ENCODE assay signal across 13 cellular contexts in the genomic region with DNA sequence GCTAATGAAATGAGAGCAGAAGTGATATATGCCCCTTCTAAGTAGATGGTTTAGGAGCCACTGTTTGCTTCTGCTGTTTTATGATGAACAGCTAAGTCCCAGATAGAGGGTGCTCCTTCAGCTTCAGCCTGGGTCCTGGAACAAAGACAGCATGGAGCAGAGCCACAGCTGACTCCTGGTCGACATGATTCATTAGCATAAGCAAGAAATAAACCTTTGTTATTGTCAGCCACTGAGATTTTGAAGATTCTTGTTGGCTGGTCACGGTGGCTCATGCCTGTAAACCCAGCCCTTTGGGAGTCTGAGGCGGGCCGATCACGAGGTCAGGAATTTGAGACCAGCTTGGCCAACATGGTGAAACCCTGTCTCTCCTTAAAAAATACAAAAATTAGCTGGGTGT. TPM values are rescaled to one million over a fixed set of nuclear protein-coding genes. Genes with fewer than 3 reads are reported as not detected.
DNase-seq lines count a peak whose midpoint lies in the region; FAIRE-seq and TF ChIP-seq lines count a peak whose summit lies in the region.
"Had no signal": no experiment of that assay in that cellular context is flagged by ENCODE, and none has a peak within 500 bp of the region (broad histone marks: within the 10 kb centered on the region; RNA-seq: fewer than 3 reads in every experiment).

No MANE protein-coding gene starts in this region.

- TF ChIP-seq CTCF in parathyroid adenoma (IDR thresholded peaks at IDR 0.05) = no peak

- intact Hi-C loops in activated CD4-positive, alpha-beta T cell treated with anti-CD3 and anti-CD28 coated beads, Interleukin-2, amount 10 ng/mL, durations not matched to agents 24 days and 14 days (cut with micrococcal nuclease) = no loop called here

- FAIRE-seq in frontal cortex (lab: Jason Lieb, UNC) = no peak

- H3K9me3 ChIP-seq in adipocyte (ENCODE audit: control insufficient read depth, low read length) (no peaks in the 10 kb centered on the region), parathyroid adenoma (ENCODE audit: control insufficient read depth, low read length) (no peaks in the 10 kb centered on the region)
- H3K9me3 ChIP-seq: SK-N-SH, upper lobe of right lung had no signal

- no peak overlapping the region for H3K27ac Mint-ChIP-seq in activated CD4-positive, alpha-beta T cell treated with anti-CD3 and anti-CD28 coated beads, Interleukin-2, amount 10 ng/mL, durations not matched to agents 24 days and 14 days
- H3K27ac Mint-ChIP-seq: activated CD8-positive, alpha-beta memory T cell treated with anti-CD3 and anti-CD28 coated beads, Interleukin-2, amount 10 ng/mL, durations not matched to agents 7 days and 5 days; activated naive CD4-positive, alpha-beta T cell treated with anti-CD3 and anti-CD28 coated beads for 36 hours had no signal

- H3K4me2 ChIP-seq in parathyroid adenoma (ENCODE audit: low read length) = no peak overlapping the region
- H3K4me2 ChIP-seq: SK-N-SH had no signal

- no peaks in the 10 kb centered on the region for H3K36me3 ChIP-seq in adipocyte (ENCODE audit: control insufficient read depth, insufficient read depth, low read length, severe bottlenecking)
- no peaks in the 10 kb centered on the region for H3K36me3 ChIP-seq in parathyroid adenoma (ENCODE audit: control insufficient read depth, insufficient read depth, low read length)
- H3K36me3 ChIP-seq: upper lobe of right lung had no signal

- H3K4me3 ChIP-seq in adipocyte (ENCODE audit: low read length) (peak overlapping the region; percentile 58), parathyroid adenoma (ENCODE audit: low read depth, low read length) (no peak overlapping the region)
- H3K4me3 ChIP-seq: lung, upper lobe of right lung had no signal

- peaks cover 2% of the 10 kb centered on the region for H3K27me3 Mint-ChIP-seq in activated CD4-positive, alpha-beta T cell treated with anti-CD3 and anti-CD28 coated beads, Interleukin-2, amount 10 ng/mL, durations not matched to agents 24 days and 14 days
- H3K27me3 Mint-ChIP-seq: activated CD8-positive, alpha-beta memory T cell treated with anti-CD3 and anti-CD28 coated beads, Interleukin-2, amount 10 ng/mL, durations not matched to agents 7 days and 5 days had no signal

- H3K9ac ChIP-seq in adipocyte (ENCODE audit: low read length) = peak overlapping the region; percentile 62
- no peak overlapping the region for H3K9ac ChIP-seq in parathyroid adenoma
- H3K9ac ChIP-seq: SK-N-SH had no signal

- DNase-seq in G401 (ENCODE audit: low spot score) (peak; percentile 70), adipocyte (ENCODE audit: low read depth) (no peak), frontal cortex (ENCODE audit: low spot score in 2 of 2) (peak; percentile 29 to 45), NCI-H2171 (lab: John Stamatoyannopoulos, UW) (no peak)
- DNase-seq in activated CD4-positive, alpha-beta T cell treated with anti-CD3 and anti-CD28 coated beads, Interleukin-2, amount 10 ng/mL, durations not matched to agents 24 days and 14 days = no peak
- no peak for DNase-seq in stimulated activated CD8-positive, alpha-beta memory T cell treated with anti-CD3 and anti-CD28 coated beads, Interleukin-4, amount 100 ng/mL, for 48 hours
- no peak for DNase-seq in central memory CD4-positive, alpha-beta T cell
- DNase-seq: activated CD8-positive, alpha-beta memory T cell treated with anti-CD3 and anti-CD28 coated beads, Interleukin-2, amount 10 ng/mL, durations not matched to agents 7 days and 5 days; activated naive CD4-positive, alpha-beta T cell treated with anti-CD3 and anti-CD28 coated beads for 36 hours; SK-N-SH; upper lobe of right lung had no signal

- no peak overlapping the region for H3K27ac ChIP-seq in parathyroid adenoma
- H3K27ac ChIP-seq: upper lobe of right lung had no signal

- no peaks in the 10 kb centered on the region for H3K27me3 ChIP-seq in adipocyte (replicated peaks; ENCODE audit: control insufficient read depth, insufficient read depth, low read length)
- no peaks in the 10 kb centered on the region for H3K27me3 ChIP-seq in parathyroid adenoma (ENCODE audit: control insufficient read depth, insufficient read depth, low read length)
- H3K27me3 ChIP-seq: upper lobe of right lung had no signal

- H2AFZ ChIP-seq in parathyroid adenoma = peak overlapping the region; percentile 6

- H3K4me3 Mint-ChIP-seq in activated CD4-positive, alpha-beta T cell treated with anti-CD3 and anti-CD28 coated beads, Interleukin-2, amount 10 ng/mL, durations not matched to agents 24 days and 14 days = no peak overlapping the region
- H3K4me3 Mint-ChIP-seq: activated CD8-positive, alpha-beta memory T cell treated with anti-CD3 and anti-CD28 coated beads, Interleukin-2, amount 10 ng/mL, durations not matched to agents 7 days and 5 days; activated naive CD4-positive, alpha-beta T cell treated with anti-CD3 and anti-CD28 coated beads for 36 hours had no signal

- no peaks in the 10 kb centered on the region for H3K36me3 Mint-ChIP-seq in activated CD4-positive, alpha-beta T cell treated with anti-CD3 and anti-CD28 coated beads, Interleukin-2, amount 10 ng/mL, durations not matched to agents 24 days and 14 days (ENCODE audit: low read depth)
- H3K36me3 Mint-ChIP-seq: activated CD8-positive, alpha-beta memory T cell treated with anti-CD3 and anti-CD28 coated beads, Interleukin-2, amount 10 ng/mL, durations not matched to agents 7 days and 5 days had no signal

- in situ Hi-C loops in G401 (cut with HindIII; ENCODE audit: low sequenced_read_pairs) = no loop called here

- peaks cover 19% of the 10 kb centered on the region for H3K4me1 ChIP-seq in adipocyte (ENCODE audit: control insufficient read depth, insufficient read depth, low read length)
- peaks cover 7% of the 10 kb centered on the region for H3K4me1 ChIP-seq in parathyroid adenoma

- no peaks in the 10 kb centered on the region for H3K79me2 ChIP-seq in parathyroid adenoma

- H3K4me1 Mint-ChIP-seq in activated CD4-positive, alpha-beta T cell treated with anti-CD3 and anti-CD28 coated beads, Interleukin-2, amount 10 ng/mL, durations not matched to agents 24 days and 14 days = peaks cover 36% of the 10 kb centered on the region

- H3K9me3 Mint-ChIP-seq in activated CD4-positive, alpha-beta T cell treated with anti-CD3 and anti-CD28 coated beads, Interleukin-2, amount 10 ng/mL, durations not matched to agents 24 days and 14 days = no peaks in the 10 kb centered on the region
- H3K9me3 Mint-ChIP-seq: activated naive CD4-positive, alpha-beta T cell treated with anti-CD3 and anti-CD28 coated beads for 36 hours had no signal

RNA-seq across cellular contexts. Expression of a gene that starts 47.7 kb away (rescaled TPM):
- 0.54 and 2.5 TPM in 2 replicates for total RNA-seq in G401 (2014; rRNA removed; shearing (Covaris generic))
- 16.3 TPM for total RNA-seq in frontal cortex
- total RNA-seq in activated CD4-positive, alpha-beta T cell treated with anti-CD3 and anti-CD28 coated beads, Interleukin-2, amount 10 ng/mL, durations not matched to agents 24 days and 14 days = 2.7 and 3.3 TPM in 2 replicates

Comparison
In these comparisons a context has a peak if more than half of its experiments do, and no peak if none do; other contexts are left out.
1. DNase-seq: peak in G401 (single experiment) and frontal cortex (2 of 2); none in adipocyte (single experiment), activated CD4-positive, alpha-beta T cell treated with anti-CD3 and anti-CD28 coated beads, Interleukin-2, amount 10 ng/mL, durations not matched to agents 24 days and 14 days (single experiment), NCI-H2171 (single experiment), stimulated activated CD8-positive, alpha-beta memory T cell treated with anti-CD3 and anti-CD28 coated beads, Interleukin-4, amount 100 ng/mL, for 48 hours (single experiment) and central memory CD4-positive, alpha-beta T cell (single experiment).